Comparison of ENCODE assay signal across 1 cellular context in genomic region chr1:238409947-238410346, GRCh38.
TF ChIP-seq lines count a peak whose summit lies in the region.

No MANE protein-coding gene starts in this region.

TF ChIP-seq in GM23338, 12 proteins besides CTCF, POLR2A, EP300 and RAD21 (continued from another document):
- no peak for TF ChIP-seq REST (IDR thresholded peaks at IDR 0.05; ENCODE audit: unreplicated experiment)
- no peak for TF ChIP-seq EZH2phosphoT487 (IDR thresholded peaks at IDR 0.05; ENCODE audit: unreplicated experiment)
